Comparison of ENCODE assay signal across 9 cellular contexts in the genomic region with DNA sequence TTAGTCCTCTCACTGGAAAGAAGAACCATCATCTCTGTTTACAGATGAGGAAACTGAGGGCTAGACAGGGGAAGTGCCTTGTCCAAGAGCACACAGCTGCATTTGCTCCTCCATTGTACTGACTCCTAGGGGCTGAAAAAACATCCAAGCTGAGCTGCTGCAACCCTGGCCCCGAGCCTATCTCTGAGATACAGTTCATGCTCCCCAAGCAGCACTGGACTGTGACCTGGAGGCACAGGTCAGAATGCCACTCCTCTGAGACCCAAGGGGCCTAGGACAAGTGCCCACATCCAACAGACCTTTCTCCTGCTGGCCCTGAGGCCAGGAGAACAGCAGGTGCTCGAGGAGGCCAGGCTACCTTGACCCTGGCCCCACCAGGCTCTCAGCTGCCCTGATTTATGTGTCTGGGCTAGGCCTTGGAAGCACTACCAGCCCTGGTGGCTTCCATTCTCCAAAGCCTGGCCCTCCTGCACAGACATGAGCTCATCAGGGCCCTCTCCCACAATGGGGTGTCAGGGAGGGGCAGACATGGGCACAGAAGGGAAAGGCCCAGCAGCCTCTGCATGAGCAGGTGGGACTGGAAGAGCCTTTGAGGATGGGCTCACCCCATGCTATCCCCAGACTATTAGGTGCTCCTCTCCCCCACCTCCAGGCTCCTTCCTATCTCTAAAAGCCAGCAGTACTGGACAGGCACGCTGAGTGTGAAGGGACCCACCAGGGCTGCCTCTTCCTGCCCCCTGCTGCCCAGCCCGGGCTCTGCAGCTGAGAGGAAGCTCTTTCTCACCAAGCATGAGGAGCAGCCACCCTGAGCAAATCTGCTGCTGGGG. TPM values are rescaled to one million over a fixed set of nuclear protein-coding genes. Genes with fewer than 3 reads are reported as not detected.
DNase-seq lines count a peak whose midpoint lies in the region; ATAC-seq and TF ChIP-seq lines count a peak whose summit lies in the region.
"Had no signal": no experiment of that assay in that cellular context is flagged by ENCODE, and none has a peak within 500 bp of the region (broad histone marks: within the 10 kb centered on the region; RNA-seq: fewer than 3 reads in every experiment).

No MANE protein-coding gene starts in this region.

- H3K36me3 ChIP-seq in KMS-11 (ENCODE audit: insufficient read depth), result no peaks in the 10 kb centered on the region

- no peaks in the 10 kb centered on the region for H3K27me3 ChIP-seq in KMS-11 (ENCODE audit: insufficient read depth, low read depth)

- no peak overlapping the region for H3K27ac ChIP-seq in KMS-11

- no peak overlapping the region; the same call in 1 of the 2 replicates for H3K4me2 ChIP-seq in KMS-11

- peak; percentile 78 for DNase-seq in Daoy (ENCODE audit: low read depth)
- DNase-seq in SW480 (ENCODE audit: low spot score), result peak; percentile 58
- peak; percentile 65 for DNase-seq in astrocyte of the spinal cord (ENCODE audit: low read depth, low spot score)
- DNase-seq in hypothalamus (lab: John Stamatoyannopoulos, UW), result peak in 38 of 51 donors; percentile 9 to 78 (median 42)
- DNase-seq in stimulated activated CD4-positive, alpha-beta T cell treated with anti-CD3 and anti-CD28 coated beads, Interleukin-12 subunit alpha, Interleukin-12 subunit beta, amount 100 ng/mL, for 4 hours, result peak; percentile 37
- no peak for DNase-seq in NCI-H128 (lab: John Stamatoyannopoulos, UW; ENCODE audit: unreplicated experiment)

- no peak overlapping the region for H2AFZ ChIP-seq in KMS-11 (ENCODE audit: low read depth)

- peaks cover 5% of the 10 kb centered on the region for H3K4me1 ChIP-seq in KMS-11 (ENCODE audit: low read depth, poor library complexity, severe bottlenecking)

- H3K9ac ChIP-seq in KMS-11, result no peak overlapping the region

- H3K4me3 ChIP-seq in KMS-11 (IDR thresholded peaks at IDR 0.05; ENCODE audit: insufficient read depth, low read depth, low read length) (no peak overlapping the region), astrocyte of the spinal cord (ENCODE audit: low read depth, low read length) (no peak overlapping the region)

- H3K79me2 ChIP-seq in KMS-11 (ENCODE audit: insufficient read depth, low read depth), result no peaks in the 10 kb centered on the region

- no peak for ATAC-seq in HG03108 (IDR thresholded peaks at IDR 0.05; ENCODE audit: unreplicated experiment)

- H4K20me1 ChIP-seq in KMS-11 (ENCODE audit: insufficient read depth), result no peaks in the 10 kb centered on the region

- peak; percentile 63 for TF ChIP-seq CTCF in KMS-11 (conservative IDR thresholded peaks at IDR 0.05; ENCODE audit: low read depth, low read length)
- peak; percentile 96 for TF ChIP-seq CTCF in astrocyte of the spinal cord (IDR thresholded peaks at IDR 0.05; ENCODE audit: low read depth, low read length)

- in situ Hi-C loops in astrocyte of the spinal cord (cut with HindIII; ENCODE audit: low sequenced_read_pairs), result no loop called here

RNA-seq across cellular contexts. Expression of gene ADGRB2, which starts 18.9 kb away (rescaled TPM):
- 4.7 and 9.4 TPM in 2 replicates for total RNA-seq in Daoy (2014; rRNA removed; shearing (Covaris generic))

RNA-seq across cellular contexts. Expression of gene COL16A1, which starts 41.5 kb away (rescaled TPM):
- 28.7 and 38.2 TPM in 2 replicates for total RNA-seq in Daoy (2014; rRNA removed; shearing (Covaris generic))
- total RNA-seq: activated CD8-positive, alpha-beta memory T cell treated with anti-CD3 and anti-CD28 coated beads for 36 hours had no signal
